8 cellular contexts compared by ENCODE assay signal in genomic region chr18:26383454-26384270, GRCh38.
DNase-seq lines count a peak whose midpoint lies in the region; ATAC-seq and TF ChIP-seq lines count a peak whose summit lies in the region.

No MANE protein-coding gene starts in this region.

- no peaks in the 10 kb centered on the region for H3K9me3 ChIP-seq in right atrium auricular region

- H3K27me3 Mint-ChIP-seq in activated CD4-positive, alpha-beta T cell treated with anti-CD3 and anti-CD28 coated beads, Interleukin-2, amount 10 ng/mL, durations not matched to agents 7 days and 5 days, result no peaks in the 10 kb centered on the region
- no peaks in the 10 kb centered on the region for H3K27me3 Mint-ChIP-seq in activated B cell treated with CpG ODN at 0.5 μM for 24 hours
- H3K27me3 Mint-ChIP-seq in activated naive CD4-positive, alpha-beta T cell treated with anti-CD3 and anti-CD28 coated beads for 36 hours (ENCODE audit: low read depth), result no peaks in the 10 kb centered on the region

- peaks cover 4% of the 10 kb centered on the region for H3K36me3 Mint-ChIP-seq in activated CD4-positive, alpha-beta T cell treated with anti-CD3 and anti-CD28 coated beads, Interleukin-2, amount 10 ng/mL, durations not matched to agents 7 days and 5 days (ENCODE audit: low read depth)
- H3K36me3 Mint-ChIP-seq in activated B cell treated with CpG ODN at 0.5 μM for 24 hours (ENCODE audit: low read depth), result peaks cover 9% of the 10 kb centered on the region
- H3K36me3 Mint-ChIP-seq in activated naive CD4-positive, alpha-beta T cell treated with anti-CD3 and anti-CD28 coated beads for 36 hours (ENCODE audit: low read depth), result peaks cover 5% of the 10 kb centered on the region

- H3K9me3 Mint-ChIP-seq in activated CD4-positive, alpha-beta T cell treated with anti-CD3 and anti-CD28 coated beads, Interleukin-2, amount 10 ng/mL, durations not matched to agents 7 days and 5 days, result no peaks in the 10 kb centered on the region
- no peaks in the 10 kb centered on the region for H3K9me3 Mint-ChIP-seq in activated B cell treated with CpG ODN at 0.5 μM for 24 hours
- H3K9me3 Mint-ChIP-seq in activated naive CD4-positive, alpha-beta T cell treated with anti-CD3 and anti-CD28 coated beads for 36 hours, result no peaks in the 10 kb centered on the region

- H3K4me3 Mint-ChIP-seq in activated CD4-positive, alpha-beta T cell treated with anti-CD3 and anti-CD28 coated beads, Interleukin-2, amount 10 ng/mL, durations not matched to agents 7 days and 5 days, result no peak overlapping the region
- H3K4me3 Mint-ChIP-seq in activated B cell treated with CpG ODN at 0.5 μM for 24 hours, result no peak overlapping the region
- H3K4me3 Mint-ChIP-seq in activated naive CD4-positive, alpha-beta T cell treated with anti-CD3 and anti-CD28 coated beads for 36 hours, result no peak overlapping the region

- no peaks in the 10 kb centered on the region for H3K36me3 ChIP-seq in right atrium auricular region

- H3K4me1 ChIP-seq in right atrium auricular region, result peaks cover 0 to 12% of the 10 kb centered on the region in 2 donors

- ATAC-seq in HG02571 (IDR thresholded peaks at IDR 0.05; ENCODE audit: unreplicated experiment) (peak; percentile 63), activated B cell treated with CpG ODN at 0.5 μM for 24 hours (ENCODE audit: low read depth) (no peak), sciatic nerve (peak; percentile 57)

- H3K27me3 ChIP-seq in right atrium auricular region, result no peaks in the 10 kb centered on the region

- H3K27ac ChIP-seq in right atrium auricular region, result no peak overlapping the region

- CTCF ChIA-PET in activated CD4-positive, alpha-beta T cell treated with anti-CD3 and anti-CD28 coated beads, Interleukin-2, amount 10 ng/mL, durations not matched to agents 7 days and 5 days (lab: Charles Lee), result interaction anchor here (0.6 to 1.5 kb wide), 4 partner anchors 8 to 316 kb away, joined by 3 to 4 read pairs (median 3); no protein-coding TSS in a partner anchor
- CTCF ChIA-PET in activated B cell treated with CpG ODN at 0.5 μM for 24 hours (lab: Charles Lee), result interaction anchor here (0.7 to 2.2 kb wide), 21 partner anchors 9 to 630 kb away, joined by 3 to 19 read pairs (median 4); partner anchors contain the start of gene KCTD1
- CTCF ChIA-PET in activated naive CD4-positive, alpha-beta T cell treated with anti-CD3 and anti-CD28 coated beads for 36 hours (lab: Charles Lee), result interaction anchor here (0.6 to 2.0 kb wide), 28 partner anchors 9 to 525 kb away, joined by 3 to 13 read pairs (median 4); partner anchors contain the start of gene KCTD1

- intact Hi-C loops in activated B cell treated with CpG ODN at 0.5 μM for 24 hours (cut with micrococcal nuclease) (loop anchor here (1.0 to 10.0 kb wide), 5 partner anchors 164 to 1215 kb away; no protein-coding TSS in a partner anchor), sciatic nerve (cut with DNase I) (no loop called here)
- intact Hi-C loops in activated naive CD4-positive, alpha-beta T cell treated with anti-CD3 and anti-CD28 coated beads for 36 hours (cut with micrococcal nuclease), result loop anchor here (1.0 to 2.0 kb wide), 2 partner anchors 165 to 266 kb away; partner anchors contain the start of gene KCTD1

- H3K4me1 Mint-ChIP-seq in activated CD4-positive, alpha-beta T cell treated with anti-CD3 and anti-CD28 coated beads, Interleukin-2, amount 10 ng/mL, durations not matched to agents 7 days and 5 days, result no peaks in the 10 kb centered on the region
- H3K4me1 Mint-ChIP-seq in activated B cell treated with CpG ODN at 0.5 μM for 24 hours, result no peaks in the 10 kb centered on the region
- H3K4me1 Mint-ChIP-seq in activated naive CD4-positive, alpha-beta T cell treated with anti-CD3 and anti-CD28 coated beads for 36 hours (ENCODE audit: low read depth), result no peaks in the 10 kb centered on the region

- POLR2A ChIA-PET in activated CD4-positive, alpha-beta T cell treated with anti-CD3 and anti-CD28 coated beads, Interleukin-2, amount 10 ng/mL, durations not matched to agents 7 days and 5 days (lab: Charles Lee), result no interaction called here
- POLR2A ChIA-PET in activated B cell treated with CpG ODN at 0.5 μM for 24 hours (lab: Charles Lee), result no interaction called here

- H3K4me3 ChIP-seq in right atrium auricular region, result no peak overlapping the region

- TF ChIP-seq CTCF in activated B cell treated with CpG ODN at 0.5 μM for 24 hours (IDR thresholded peaks at IDR 0.05) (peak; percentile 82), right atrium auricular region (IDR thresholded peaks at IDR 0.05) (peak; percentile 80 to 84)

- no peak overlapping the region for H3K27ac Mint-ChIP-seq in activated CD4-positive, alpha-beta T cell treated with anti-CD3 and anti-CD28 coated beads, Interleukin-2, amount 10 ng/mL, durations not matched to agents 7 days and 5 days
- no peak overlapping the region for H3K27ac Mint-ChIP-seq in activated B cell treated with CpG ODN at 0.5 μM for 24 hours
- H3K27ac Mint-ChIP-seq in activated naive CD4-positive, alpha-beta T cell treated with anti-CD3 and anti-CD28 coated beads for 36 hours, result no peak overlapping the region

- DNase-seq in activated CD4-positive, alpha-beta T cell treated with anti-CD3 and anti-CD28 coated beads, Interleukin-2, amount 10 ng/mL, durations not matched to agents 7 days and 5 days, result peak; percentile 32
- no peak for DNase-seq in activated CD4-positive, alpha-beta T cell treated with anti-CD3 and anti-CD28 coated beads, Interleukin-2, amount 50 U/mL, for 1 hour
- DNase-seq in NCI-H146 treated with DMSO at 0.1 percent for 48 hours (lab: John Stamatoyannopoulos, UW; ENCODE audit: unreplicated experiment) (peak; percentile 36), activated B cell treated with CpG ODN at 0.5 μM for 24 hours (no peak), right atrium auricular region (ENCODE audit: low spot score) (no peak), sciatic nerve (ENCODE audit: low spot score) (no peak)
- no peak for DNase-seq in activated naive CD4-positive, alpha-beta T cell treated with anti-CD3 and anti-CD28 coated beads for 36 hours

Comparison
In these comparisons a context has a peak if more than half of its experiments do, and no peak if none do; other contexts are left out.
1. DNase-seq: peak in activated CD4-positive, alpha-beta T cell treated with anti-CD3 and anti-CD28 coated beads, Interleukin-2, amount 10 ng/mL, durations not matched to agents 7 days and 5 days (single experiment) and NCI-H146 treated with DMSO at 0.1 percent for 48 hours (single experiment); none in activated CD4-positive, alpha-beta T cell treated with anti-CD3 and anti-CD28 coated beads, Interleukin-2, amount 50 U/mL, for 1 hour (single experiment), activated B cell treated with CpG ODN at 0.5 μM for 24 hours (single experiment), right atrium auricular region (single experiment), sciatic nerve (single experiment) and activated naive CD4-positive, alpha-beta T cell treated with anti-CD3 and anti-CD28 coated beads for 36 hours (single experiment).